ENCODE assay signal across 10 cellular contexts in the genomic region with DNA sequence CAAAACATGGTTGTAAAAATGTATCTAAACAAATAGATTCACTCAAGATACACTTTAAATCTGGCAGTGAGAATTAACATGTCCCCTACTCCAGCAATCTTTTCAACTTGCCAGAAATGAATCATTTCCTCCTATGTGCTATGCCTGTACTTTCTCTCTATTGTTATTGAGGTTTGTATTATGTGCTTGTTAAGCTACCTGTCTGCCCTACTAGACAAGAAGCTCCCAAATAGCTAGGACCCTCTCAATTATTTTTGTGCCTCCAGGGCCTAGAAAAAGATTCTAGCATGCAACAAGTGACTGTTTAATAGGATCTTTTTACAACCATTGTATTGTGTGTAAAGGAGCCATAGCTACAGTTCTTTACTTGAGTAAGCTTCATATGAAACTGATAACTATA. TPM values are rescaled to one million over a fixed set of nuclear protein-coding genes. Genes with fewer than 3 reads are reported as not detected.
DNase-seq lines count a peak whose midpoint lies in the region; ATAC-seq, FAIRE-seq and TF ChIP-seq lines count a peak whose summit lies in the region.
"Had no signal": no experiment of that assay in that cellular context is flagged by ENCODE, and none has a peak within 500 bp of the region (broad histone marks: within the 10 kb centered on the region; RNA-seq: fewer than 3 reads in every experiment).

No MANE protein-coding gene starts in this region.

- no peaks in the 10 kb centered on the region for H3K27me3 Mint-ChIP-seq in activated CD4-positive, alpha-beta memory T cell treated with anti-CD3 and anti-CD28 coated beads, Interleukin-2, amount 10 ng/mL, durations not matched to agents 7 days and 5 days

- DNase-seq in NCI-H2029 (lab: John Stamatoyannopoulos, UW) (peak; percentile 11), NCI-H2029 treated with DMSO at 0.1 percent for 48 hours (lab: John Stamatoyannopoulos, UW) (no peak), pulmonary artery endothelial cell (ENCODE audit: low read depth, low spot score) (peak; percentile 46), SW480 (ENCODE audit: low spot score) (no peak), AML-193 (lab: John Stamatoyannopoulos, UW) (no peak), kidney (no peak)
- DNase-seq in activated CD4-positive, alpha-beta memory T cell treated with anti-CD3 and anti-CD28 coated beads, Interleukin-2, amount 10 ng/mL, durations not matched to agents 7 days and 5 days: no peak
- DNase-seq: hippocampal formation had no signal

- H3K27ac Mint-ChIP-seq in activated CD4-positive, alpha-beta memory T cell treated with anti-CD3 and anti-CD28 coated beads, Interleukin-2, amount 10 ng/mL, durations not matched to agents 7 days and 5 days: peak overlapping the region; percentile 33

- H3K9me3 ChIP-seq in kidney (ENCODE audit: control insufficient read depth in 1 of 2, low read length in 2 of 2): no peaks in the 10 kb centered on the region
- H3K9me3 ChIP-seq: A549 had no signal

- no peak for FAIRE-seq in kidney (lab: Jason Lieb, UNC)
- FAIRE-seq: A549 had no signal

- H3K4me3 Mint-ChIP-seq in activated CD4-positive, alpha-beta memory T cell treated with anti-CD3 and anti-CD28 coated beads, Interleukin-2, amount 10 ng/mL, durations not matched to agents 7 days and 5 days: peak overlapping the region; percentile 42

- H3K27ac ChIP-seq in kidney (ENCODE audit: low read depth in 2 of 2, low read length in 2 of 2): no peak overlapping the region
- H3K27ac ChIP-seq: A549 had no signal

- H3K9me3 Mint-ChIP-seq in activated CD4-positive, alpha-beta memory T cell treated with anti-CD3 and anti-CD28 coated beads, Interleukin-2, amount 10 ng/mL, durations not matched to agents 7 days and 5 days: no peaks in the 10 kb centered on the region

- peaks cover 41% of the 10 kb centered on the region for H3K4me1 Mint-ChIP-seq in activated CD4-positive, alpha-beta memory T cell treated with anti-CD3 and anti-CD28 coated beads, Interleukin-2, amount 10 ng/mL, durations not matched to agents 7 days and 5 days

- peaks cover 0 to 2% of the 10 kb centered on the region in 2 donors for H3K4me1 ChIP-seq in kidney (ENCODE audit: control insufficient read depth in 1 of 2, insufficient read depth in 1 of 2, low read depth in 1 of 2, low read length in 2 of 2)
- H3K4me1 ChIP-seq: A549 had no signal

- CTCF ChIA-PET in activated CD4-positive, alpha-beta memory T cell treated with anti-CD3 and anti-CD28 coated beads, Interleukin-2, amount 10 ng/mL, durations not matched to agents 7 days and 5 days (lab: Charles Lee): interaction anchor here (0.9 to 6.5 kb wide), 6 partner anchors 28 to 66 kb away, joined by 3 to 90 read pairs (median 4); partner anchors contain the start of gene HMGB2

- POLR2A ChIA-PET in activated CD4-positive, alpha-beta memory T cell treated with anti-CD3 and anti-CD28 coated beads, Interleukin-2, amount 10 ng/mL, durations not matched to agents 7 days and 5 days (lab: Charles Lee): interaction anchor here (0.8 to 7.8 kb wide), 6 partner anchors 22 to 199 kb away, joined by 3 to 710 read pairs (median 4); partner anchors contain the start of genes GALNT7 and HMGB2

- no peak for TF ChIP-seq CTCF in kidney (IDR thresholded peaks at IDR 0.05; ENCODE audit: borderline replicate concordance, extremely low read depth, insufficient read depth)

- no peak overlapping the region for H3K4me3 ChIP-seq in kidney (ENCODE audit: low read length in 2 of 2)
- H3K4me3 ChIP-seq: A549 had no signal

- ATAC-seq in HG02938 (IDR thresholded peaks at IDR 0.05; ENCODE audit: unreplicated experiment): peak; percentile 26
- ATAC-seq: A549 had no signal

- intact Hi-C loops in kidney (cut with DNase I): no loop called here

- peaks cover 26% of the 10 kb centered on the region for H3K36me3 Mint-ChIP-seq in activated CD4-positive, alpha-beta memory T cell treated with anti-CD3 and anti-CD28 coated beads, Interleukin-2, amount 10 ng/mL, durations not matched to agents 7 days and 5 days (ENCODE audit: low read depth)

- H3K36me3 ChIP-seq in kidney (ENCODE audit: control insufficient read depth in 1 of 2, insufficient read depth in 2 of 2, low read length in 2 of 2): no peaks in the 10 kb centered on the region

- H3K9ac ChIP-seq in kidney (ENCODE audit: low read length in 2 of 2): no peak overlapping the region

RNA-seq across cellular contexts. Expression of gene SAP30, which starts 3.5 kb away (rescaled TPM):
- 10 to 100 TPM; 27.5 to 29.7 TPM for total RNA-seq in activated CD4-positive, alpha-beta memory T cell treated with anti-CD3 and anti-CD28 coated beads, Interleukin-2, amount 10 ng/mL, durations not matched to agents 7 days and 5 days
- total RNA-seq in pulmonary artery endothelial cell (19.3 and 35.9 TPM in 2 replicates), kidney (16.5 TPM)
- polyA plus RNA-seq in kidney (ENCODE audit: insufficient read depth, low read depth, low replicate concordance): 6.7 TPM

RNA-seq across cellular contexts. Expression of gene SCRG1, which starts 31.6 kb away (rescaled TPM):
- total RNA-seq in activated CD4-positive, alpha-beta memory T cell treated with anti-CD3 and anti-CD28 coated beads, Interleukin-2, amount 10 ng/mL, durations not matched to agents 7 days and 5 days: not detected
- not detected in 2 replicates for total RNA-seq in pulmonary artery endothelial cell
- total RNA-seq in kidney: 1.6 TPM
- 0.11 TPM for polyA plus RNA-seq in kidney (ENCODE audit: insufficient read depth, low read depth, low replicate concordance)
- polyA plus RNA-seq: A549 had no signal

RNA-seq across cellular contexts. Expression of gene HMGB2, which starts 33.1 kb away (rescaled TPM):
- 100 to 1,000 TPM; 776 to 794 TPM for total RNA-seq in activated CD4-positive, alpha-beta memory T cell treated with anti-CD3 and anti-CD28 coated beads, Interleukin-2, amount 10 ng/mL, durations not matched to agents 7 days and 5 days
- 125 and 230 TPM in 2 replicates for total RNA-seq in pulmonary artery endothelial cell
- 76.8 TPM for total RNA-seq in kidney
- polyA plus RNA-seq in kidney (ENCODE audit: insufficient read depth, low read depth, low replicate concordance): 41.8 TPM

Comparison
In these comparisons a context has a peak if more than half of its experiments do, and no peak if none do; other contexts are left out.
1. DNase-seq: peak in NCI-H2029 (single experiment) and pulmonary artery endothelial cell (single experiment); none in NCI-H2029 treated with DMSO at 0.1 percent for 48 hours (single experiment), activated CD4-positive, alpha-beta memory T cell treated with anti-CD3 and anti-CD28 coated beads, Interleukin-2, amount 10 ng/mL, durations not matched to agents 7 days and 5 days (single experiment), SW480 (single experiment), AML-193 (0 of 2) and kidney (single experiment).